ENCODE assay signal across 17 cellular contexts in genomic region chr14:52879958-52880357, GRCh38.
DNase-seq lines count a peak whose midpoint lies in the region; ATAC-seq and FAIRE-seq lines count a peak whose summit lies in the region.
"Had no signal": no experiment of that assay in that cellular context is flagged by ENCODE, and none has a peak within 500 bp of the region (broad histone marks: within the 10 kb centered on the region; RNA-seq: fewer than 3 reads in every experiment).

No MANE protein-coding gene starts in this region.

- H3K9me2 ChIP-seq in GM23248 (ENCODE audit: insufficient read depth) = no peaks in the 10 kb centered on the region

- peaks cover 86% of the 10 kb centered on the region for H3K79me2 ChIP-seq in GM23248 (ENCODE audit: insufficient read depth)

- FAIRE-seq in RCC 7860 (lab: Jason Lieb, UNC) = peak; percentile 11
- FAIRE-seq: GM12878 had no signal

- WGBS in GM23248 (ENCODE audit: low coverage in 1 of 2, low lambda C conversion rate in 2 of 2, missing lambda C conversion rate in 2 of 2), 2 experiments = 82 to 86% methylated on average over 5 of the region's 5 CpGs

- no peak overlapping the region for H3K4me2 ChIP-seq in GM23248 (ENCODE audit: unreplicated experiment)

- H4K20me1 ChIP-seq in GM23248 (ENCODE audit: insufficient read depth) = no peaks in the 10 kb centered on the region

- H3K27ac ChIP-seq in GM23248 = no peak overlapping the region
- peak overlapping the region; percentile 4 for H3K27ac ChIP-seq in epithelial cell of prostate
- H3K27ac ChIP-seq: prostate gland had no signal

- ATAC-seq in HG02798 (IDR thresholded peaks at IDR 0.05; ENCODE audit: poor library complexity, unreplicated experiment) (no peak), HG03565 (IDR thresholded peaks at IDR 0.05; ENCODE audit: unreplicated experiment) (no peak)
- ATAC-seq: GM12878; naive thymus-derived CD8-positive, alpha-beta T cell had no signal

- DNase-seq in GM23248 (peak; percentile 12), RCC 7860 (ENCODE audit: low spot score) (peak; percentile 19), epithelial cell of prostate (ENCODE audit: low read depth, low spot score) (no peak), renal cortical epithelial cell (ENCODE audit: low read depth) (peak; percentile 48), NCI-H1436 (lab: John Stamatoyannopoulos, UW) (no peak)
- no peak for DNase-seq in stimulated activated CD4-positive, alpha-beta T cell treated with anti-CD3 and anti-CD28 coated beads, Interleukin-4, amount 100 ng/mL, for 24 hours
- DNase-seq: activated CD4-positive, alpha-beta T cell treated with anti-CD3 and anti-CD28 coated beads, Interleukin-2, amount 10 ng/mL, durations not matched to agents 24 days and 14 days; activated CD8-positive, alpha-beta memory T cell treated with anti-CD3 and anti-CD28 coated beads, Interleukin-2, amount 50 U/mL, for 48 hours; activated naive CD4-positive, alpha-beta T cell treated with anti-CD3 and anti-CD28 coated beads for 36 hours; effector CD4-positive, alpha-beta T cell; naive thymus-derived CD8-positive, alpha-beta T cell; NCI-H1930 had no signal

- H3K9me3 ChIP-seq in GM23248 (ENCODE audit: low read depth) = no peaks in the 10 kb centered on the region
- H3K9me3 ChIP-seq: prostate gland had no signal

- H3K4me3 ChIP-seq in GM23248 = no peak overlapping the region
- H3K4me3 ChIP-seq: GM12878, lung, prostate gland had no signal

- in situ Hi-C loops in GM23248 (cut with MboI) = no loop called here

- H2AFZ ChIP-seq in GM23248 = no peak overlapping the region

- H3K9ac ChIP-seq in GM23248 = no peak overlapping the region

- peaks cover 59% of the 10 kb centered on the region for H3K4me1 ChIP-seq in GM23248 (ENCODE audit: insufficient read depth)
- H3K4me1 ChIP-seq: prostate gland had no signal

- peaks cover 75% of the 10 kb centered on the region for H3F3A ChIP-seq in GM23248 (ENCODE audit: insufficient read depth)

- H3K36me3 ChIP-seq in GM23248 (ENCODE audit: low read depth) = peaks cover 60% of the 10 kb centered on the region
- H3K36me3 ChIP-seq: prostate gland had no signal

- no peaks in the 10 kb centered on the region for H3K27me3 ChIP-seq in GM23248 (replicated peaks; ENCODE audit: insufficient read depth)

Comparison
In these comparisons a context has a peak if more than half of its experiments do, and no peak if none do; other contexts are left out.
1. DNase-seq: peak in GM23248 (single experiment), RCC 7860 (single experiment) and renal cortical epithelial cell (single experiment); none in epithelial cell of prostate (single experiment), stimulated activated CD4-positive, alpha-beta T cell treated with anti-CD3 and anti-CD28 coated beads, Interleukin-4, amount 100 ng/mL, for 24 hours (single experiment) and NCI-H1436 (single experiment).